Comparison of ENCODE assay signal across 12 cellular contexts in genomic region chr19:37933965-37934364, GRCh38. TPM values are rescaled to one million over a fixed set of nuclear protein-coding genes. Genes with fewer than 3 reads are reported as not detected.
DNase-seq lines count a peak whose midpoint lies in the region; ATAC-seq, FAIRE-seq and TF ChIP-seq lines count a peak whose summit lies in the region.
"Had no signal": no experiment of that assay in that cellular context is flagged by ENCODE, and none has a peak within 500 bp of the region (broad histone marks: within the 10 kb centered on the region; RNA-seq: fewer than 3 reads in every experiment).

No MANE protein-coding gene starts in this region.

- H3K4me3 Mint-ChIP-seq in activated CD8-positive, alpha-beta T cell treated with anti-CD3 and anti-CD28 coated beads for 36 hours, result no peak overlapping the region
- no peak overlapping the region for H3K4me3 Mint-ChIP-seq in activated CD4-positive, alpha-beta memory T cell treated with anti-CD3 and anti-CD28 coated beads, Interleukin-2, amount 10 ng/mL, durations not matched to agents 7 days and 5 days
- H3K4me3 Mint-ChIP-seq: activated naive CD4-positive, alpha-beta T cell treated with anti-CD3 and anti-CD28 coated beads for 36 hours had no signal

- H3K27me3 Mint-ChIP-seq in activated CD8-positive, alpha-beta T cell treated with anti-CD3 and anti-CD28 coated beads for 36 hours, result no peaks in the 10 kb centered on the region
- no peaks in the 10 kb centered on the region for H3K27me3 Mint-ChIP-seq in activated CD4-positive, alpha-beta memory T cell treated with anti-CD3 and anti-CD28 coated beads, Interleukin-2, amount 10 ng/mL, durations not matched to agents 7 days and 5 days

- H3K4me1 ChIP-seq in lower lobe of right lung (peaks cover 14% of the 10 kb centered on the region), upper lobe of right lung (peaks cover 13% of the 10 kb centered on the region)

- POLR2A ChIA-PET in activated CD8-positive, alpha-beta T cell treated with anti-CD3 and anti-CD28 coated beads for 36 hours (lab: Charles Lee), result interaction anchor here (0.7 to 1.3 kb wide), 2 partner anchors 27 to 237 kb away, joined by 3 to 4 read pairs; partner anchors contain the start of genes SIPA1L3 and WDR87
- POLR2A ChIA-PET in activated CD4-positive, alpha-beta memory T cell treated with anti-CD3 and anti-CD28 coated beads, Interleukin-2, amount 10 ng/mL, durations not matched to agents 7 days and 5 days (lab: Charles Lee), result no interaction called here

- H3K27ac ChIP-seq in lower lobe of right lung (peak overlapping the region; percentile 81), upper lobe of right lung (no peak overlapping the region)

- H3K4me3 ChIP-seq in bronchial epithelial cell (ENCODE audit: low read depth, low read length), result no peak overlapping the region
- H3K4me3 ChIP-seq in lower lobe of right lung, result peak overlapping the region; percentile 49
- H3K4me3 ChIP-seq in upper lobe of right lung, result peak overlapping the region; percentile 43

- TF ChIP-seq CTCF in bronchial epithelial cell (IDR thresholded peaks at IDR 0.05; ENCODE audit: insufficient read depth, low read length, severe bottlenecking) (no peak), lower lobe of right lung (IDR thresholded peaks at IDR 0.05) (no peak), upper lobe of right lung (IDR thresholded peaks at IDR 0.05) (no peak)
- no peak for TF ChIP-seq CTCF in activated CD8-positive, alpha-beta T cell treated with anti-CD3 and anti-CD28 coated beads for 36 hours (IDR thresholded peaks at IDR 0.05)

- peaks cover 32% of the 10 kb centered on the region for H3K36me3 Mint-ChIP-seq in activated CD8-positive, alpha-beta T cell treated with anti-CD3 and anti-CD28 coated beads for 36 hours (ENCODE audit: low read depth)
- no peaks in the 10 kb centered on the region for H3K36me3 Mint-ChIP-seq in activated CD4-positive, alpha-beta memory T cell treated with anti-CD3 and anti-CD28 coated beads, Interleukin-2, amount 10 ng/mL, durations not matched to agents 7 days and 5 days (ENCODE audit: low read depth)

- no peak overlapping the region for H3K27ac Mint-ChIP-seq in activated CD8-positive, alpha-beta T cell treated with anti-CD3 and anti-CD28 coated beads for 36 hours
- no peak overlapping the region for H3K27ac Mint-ChIP-seq in activated CD4-positive, alpha-beta memory T cell treated with anti-CD3 and anti-CD28 coated beads, Interleukin-2, amount 10 ng/mL, durations not matched to agents 7 days and 5 days
- H3K27ac Mint-ChIP-seq: activated naive CD4-positive, alpha-beta T cell treated with anti-CD3 and anti-CD28 coated beads for 36 hours had no signal

- CTCF ChIA-PET in activated CD8-positive, alpha-beta T cell treated with anti-CD3 and anti-CD28 coated beads for 36 hours (lab: Charles Lee), result interaction anchor here (1.5 kb wide), 1 partner anchor 13 kb away, joined by 3 read pairs; no protein-coding TSS in a partner anchor
- CTCF ChIA-PET in activated CD4-positive, alpha-beta memory T cell treated with anti-CD3 and anti-CD28 coated beads, Interleukin-2, amount 10 ng/mL, durations not matched to agents 7 days and 5 days (lab: Charles Lee), result no interaction called here

- peaks cover 20% of the 10 kb centered on the region for H3K9me3 Mint-ChIP-seq in activated CD8-positive, alpha-beta T cell treated with anti-CD3 and anti-CD28 coated beads for 36 hours
- H3K9me3 Mint-ChIP-seq in activated CD4-positive, alpha-beta memory T cell treated with anti-CD3 and anti-CD28 coated beads, Interleukin-2, amount 10 ng/mL, durations not matched to agents 7 days and 5 days, result peaks cover 13% of the 10 kb centered on the region

- H3K27me3 ChIP-seq in bronchial epithelial cell (ENCODE audit: control insufficient read depth, insufficient read depth, low read length), result no peaks in the 10 kb centered on the region
- no peaks in the 10 kb centered on the region for H3K27me3 ChIP-seq in lower lobe of right lung (ENCODE audit: low read depth)
- no peaks in the 10 kb centered on the region for H3K27me3 ChIP-seq in upper lobe of right lung

- FAIRE-seq in bronchial epithelial cell (lab: Jason Lieb, UNC), result no peak

- ATAC-seq in Right ventricle myocardium inferior (peak; percentile 91), lower lobe of right lung (no peak), upper lobe of right lung (no peak)
- no peak for ATAC-seq in activated CD8-positive, alpha-beta T cell treated with anti-CD3 and anti-CD28 coated beads for 36 hours

- peaks cover 15% of the 10 kb centered on the region for H3K4me1 Mint-ChIP-seq in activated CD8-positive, alpha-beta T cell treated with anti-CD3 and anti-CD28 coated beads for 36 hours (ENCODE audit: low read depth)
- no peaks in the 10 kb centered on the region for H3K4me1 Mint-ChIP-seq in activated CD4-positive, alpha-beta memory T cell treated with anti-CD3 and anti-CD28 coated beads, Interleukin-2, amount 10 ng/mL, durations not matched to agents 7 days and 5 days

- peaks cover 10% of the 10 kb centered on the region for H3K9me3 ChIP-seq in lower lobe of right lung
- H3K9me3 ChIP-seq in upper lobe of right lung, result peaks cover 6% of the 10 kb centered on the region

- DNase-seq in Right ventricle myocardium inferior (ENCODE audit: missing footprints), result peak; percentile 78
- no peak for DNase-seq in cardiac septum (ENCODE audit: low spot score)
- peak; percentile 76 for DNase-seq in bronchial epithelial cell (ENCODE audit: low read depth)
- DNase-seq in lower lobe of right lung, result no peak
- no peak for DNase-seq in upper lobe of right lung
- no peak for DNase-seq in activated CD8-positive, alpha-beta T cell treated with anti-CD3 and anti-CD28 coated beads for 36 hours
- DNase-seq in AML-193 (lab: John Stamatoyannopoulos, UW), result no peak
- no peak for DNase-seq in activated CD4-positive, alpha-beta memory T cell treated with anti-CD3 and anti-CD28 coated beads, Interleukin-2, amount 10 ng/mL, durations not matched to agents 7 days and 5 days
- DNase-seq: activated naive CD4-positive, alpha-beta T cell treated with anti-CD3 and anti-CD28 coated beads for 36 hours; NCI-H1092 had no signal

- no peaks in the 10 kb centered on the region for H3K36me3 ChIP-seq in bronchial epithelial cell (ENCODE audit: control insufficient read depth, insufficient read depth, low read length)
- H3K36me3 ChIP-seq in lower lobe of right lung, result no peaks in the 10 kb centered on the region
- H3K36me3 ChIP-seq in upper lobe of right lung, result no peaks in the 10 kb centered on the region

- intact Hi-C loops in Right ventricle myocardium inferior (cut with DNase I) (no loop called here), cardiac septum (cut with DNase I) (no loop called here), lower lobe of right lung (cut with DNase I) (no loop called here), upper lobe of right lung (cut with DNase I) (no loop called here)
- intact Hi-C loops in activated CD8-positive, alpha-beta T cell treated with anti-CD3 and anti-CD28 coated beads for 36 hours (cut with micrococcal nuclease), result no loop called here

RNA-seq across cellular contexts. Expression of gene SIPA1L3, which starts 27.0 kb away (rescaled TPM):
- total RNA-seq in Right ventricle myocardium inferior (9.3 TPM), cardiac septum (14.0 TPM), bronchial epithelial cell (3.4 and 5.2 TPM in 2 replicates), lower lobe of right lung (63.2 TPM), upper lobe of right lung (66.3 TPM)
- total RNA-seq in activated CD8-positive, alpha-beta T cell treated with anti-CD3 and anti-CD28 coated beads for 36 hours, result 1 to 10 TPM; 8.9 to 9.8 TPM
- total RNA-seq in activated CD4-positive, alpha-beta memory T cell treated with anti-CD3 and anti-CD28 coated beads, Interleukin-2, amount 10 ng/mL, durations not matched to agents 7 days and 5 days, result 10 to 100 TPM; 13.6 to 15.2 TPM

RNA-seq across cellular contexts. Expression of gene WDR87, which starts 27.6 kb away (rescaled TPM):
- not detected for total RNA-seq in Right ventricle myocardium inferior
- total RNA-seq in cardiac septum, result not detected
- not detected in 2 replicates for total RNA-seq in bronchial epithelial cell
- not detected for total RNA-seq in lower lobe of right lung
- total RNA-seq in upper lobe of right lung, result not detected
- total RNA-seq in activated CD8-positive, alpha-beta T cell treated with anti-CD3 and anti-CD28 coated beads for 36 hours, result not detected
- not detected for total RNA-seq in activated CD4-positive, alpha-beta memory T cell treated with anti-CD3 and anti-CD28 coated beads, Interleukin-2, amount 10 ng/mL, durations not matched to agents 7 days and 5 days
- total RNA-seq: activated naive CD4-positive, alpha-beta T cell treated with anti-CD3 and anti-CD28 coated beads for 36 hours; glomerular endothelial cell; T-helper 2 cell treated with Interferon-gamma antibody and Interleukin-4, amounts not matched to agents 100 ng/mL and 5 ng/mL, for 36 hours had no signal

Comparison
In these comparisons a context has a peak if more than half of its experiments do, and no peak if none do; other contexts are left out.
1. DNase-seq: peak in Right ventricle myocardium inferior (single experiment) and bronchial epithelial cell (single experiment); none in cardiac septum (single experiment), lower lobe of right lung (single experiment), upper lobe of right lung (single experiment), activated CD8-positive, alpha-beta T cell treated with anti-CD3 and anti-CD28 coated beads for 36 hours (single experiment), AML-193 (0 of 2) and activated CD4-positive, alpha-beta memory T cell treated with anti-CD3 and anti-CD28 coated beads, Interleukin-2, amount 10 ng/mL, durations not matched to agents 7 days and 5 days (single experiment).